ENCODE assay signal across 1 cellular context in the genomic region with DNA sequence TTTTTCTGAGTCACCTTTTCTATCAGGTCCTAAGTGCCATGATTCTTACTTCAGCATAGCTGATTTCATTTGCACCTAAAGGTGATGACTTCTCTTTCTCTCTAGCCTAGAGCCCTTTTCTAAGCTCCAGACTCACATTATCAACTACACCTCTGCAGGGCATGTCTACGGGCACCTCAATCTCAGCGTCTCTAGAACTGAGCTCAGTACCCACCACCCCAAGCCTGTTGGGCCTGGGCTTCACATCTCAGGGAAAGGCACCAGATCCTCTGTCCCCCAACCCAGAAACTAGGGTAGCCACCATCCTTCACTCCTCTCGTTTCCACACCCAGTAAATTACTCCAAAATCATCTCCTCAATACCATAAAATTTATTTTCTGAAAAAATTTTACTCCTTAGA.
TF ChIP-seq lines count a peak whose summit lies in the region.

No MANE protein-coding gene starts in this region.

TF ChIP-seq in HepG2, 621 proteins besides CTCF, POLR2A, EP300 and RAD21:
- TF ChIP-seq CCAR2 (optimal IDR thresholded peaks at IDR 0.05; ENCODE audit: low read depth, low read length) (peak; percentile 77), POLR2G (IDR thresholded peaks at IDR 0.05; ENCODE audit: low read depth, low read length) (peak; percentile 19; the same call in 1 of the 2 replicates), EZH2 (conservative IDR thresholded peaks at IDR 0.05; ENCODE audit: low read depth, low read length) (no peak), PAX8 (CRISPR knock-in tag; IDR thresholded peaks at IDR 0.05; ENCODE audit: borderline replicate concordance) (no peak), GABPB1 (CRISPR knock-in tag; IDR thresholded peaks at IDR 0.05) (no peak), ZNF577 (CRISPR knock-in tag; IDR thresholded peaks at IDR 0.05; ENCODE audit: borderline replicate concordance, low read depth) (no peak)
- TF ChIP-seq, protein P1, sequence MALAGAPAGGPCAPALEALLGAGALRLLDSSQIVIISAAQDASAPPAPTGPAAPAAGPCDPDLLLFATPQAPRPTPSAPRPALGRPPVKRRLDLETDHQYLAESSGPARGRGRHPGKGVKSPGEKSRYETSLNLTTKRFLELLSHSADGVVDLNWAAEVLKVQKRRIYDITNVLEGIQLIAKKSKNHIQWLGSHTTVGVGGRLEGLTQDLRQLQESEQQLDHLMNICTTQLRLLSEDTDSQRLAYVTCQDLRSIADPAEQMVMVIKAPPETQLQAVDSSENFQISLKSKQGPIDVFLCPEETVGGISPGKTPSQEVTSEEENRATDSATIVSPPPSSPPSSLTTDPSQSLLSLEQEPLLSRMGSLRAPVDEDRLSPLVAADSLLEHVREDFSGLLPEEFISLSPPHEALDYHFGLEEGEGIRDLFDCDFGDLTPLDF (CRISPR knock-in tag; IDR thresholded peaks at IDR 0.05): no peak
- TF ChIP-seq, protein P2, sequence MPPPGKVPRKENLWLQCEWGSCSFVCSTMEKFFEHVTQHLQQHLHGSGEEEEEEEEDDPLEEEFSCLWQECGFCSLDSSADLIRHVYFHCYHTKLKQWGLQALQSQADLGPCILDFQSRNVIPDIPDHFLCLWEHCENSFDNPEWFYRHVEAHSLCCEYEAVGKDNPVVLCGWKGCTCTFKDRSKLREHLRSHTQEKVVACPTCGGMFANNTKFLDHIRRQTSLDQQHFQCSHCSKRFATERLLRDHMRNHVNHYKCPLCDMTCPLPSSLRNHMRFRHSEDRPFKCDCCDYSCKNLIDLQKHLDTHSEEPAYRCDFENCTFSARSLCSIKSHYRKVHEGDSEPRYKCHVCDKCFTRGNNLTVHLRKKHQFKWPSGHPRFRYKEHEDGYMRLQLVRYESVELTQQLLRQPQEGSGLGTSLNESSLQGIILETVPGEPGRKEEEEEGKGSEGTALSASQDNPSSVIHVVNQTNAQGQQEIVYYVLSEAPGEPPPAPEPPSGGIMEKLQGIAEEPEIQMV (CRISPR knock-in tag; IDR thresholded peaks at IDR 0.05; ENCODE audit: low read depth): no peak
- TF ChIP-seq, protein P3, sequence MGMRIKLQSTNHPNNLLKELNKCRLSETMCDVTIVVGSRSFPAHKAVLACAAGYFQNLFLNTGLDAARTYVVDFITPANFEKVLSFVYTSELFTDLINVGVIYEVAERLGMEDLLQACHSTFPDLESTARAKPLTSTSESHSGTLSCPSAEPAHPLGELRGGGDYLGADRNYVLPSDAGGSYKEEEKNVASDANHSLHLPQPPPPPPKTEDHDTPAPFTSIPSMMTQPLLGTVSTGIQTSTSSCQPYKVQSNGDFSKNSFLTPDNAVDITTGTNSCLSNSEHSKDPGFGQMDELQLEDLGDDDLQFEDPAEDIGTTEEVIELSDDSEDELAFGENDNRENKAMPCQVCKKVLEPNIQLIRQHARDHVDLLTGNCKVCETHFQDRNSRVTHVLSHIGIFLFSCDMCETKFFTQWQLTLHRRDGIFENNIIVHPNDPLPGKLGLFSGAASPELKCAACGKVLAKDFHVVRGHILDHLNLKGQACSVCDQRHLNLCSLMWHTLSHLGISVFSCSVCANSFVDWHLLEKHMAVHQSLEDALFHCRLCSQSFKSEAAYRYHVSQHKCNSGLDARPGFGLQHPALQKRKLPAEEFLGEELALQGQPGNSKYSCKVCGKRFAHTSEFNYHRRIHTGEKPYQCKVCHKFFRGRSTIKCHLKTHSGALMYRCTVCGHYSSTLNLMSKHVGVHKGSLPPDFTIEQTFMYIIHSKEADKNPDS (CRISPR knock-in tag; IDR thresholded peaks at IDR 0.05): no peak
- TF ChIP-seq, protein P4, sequence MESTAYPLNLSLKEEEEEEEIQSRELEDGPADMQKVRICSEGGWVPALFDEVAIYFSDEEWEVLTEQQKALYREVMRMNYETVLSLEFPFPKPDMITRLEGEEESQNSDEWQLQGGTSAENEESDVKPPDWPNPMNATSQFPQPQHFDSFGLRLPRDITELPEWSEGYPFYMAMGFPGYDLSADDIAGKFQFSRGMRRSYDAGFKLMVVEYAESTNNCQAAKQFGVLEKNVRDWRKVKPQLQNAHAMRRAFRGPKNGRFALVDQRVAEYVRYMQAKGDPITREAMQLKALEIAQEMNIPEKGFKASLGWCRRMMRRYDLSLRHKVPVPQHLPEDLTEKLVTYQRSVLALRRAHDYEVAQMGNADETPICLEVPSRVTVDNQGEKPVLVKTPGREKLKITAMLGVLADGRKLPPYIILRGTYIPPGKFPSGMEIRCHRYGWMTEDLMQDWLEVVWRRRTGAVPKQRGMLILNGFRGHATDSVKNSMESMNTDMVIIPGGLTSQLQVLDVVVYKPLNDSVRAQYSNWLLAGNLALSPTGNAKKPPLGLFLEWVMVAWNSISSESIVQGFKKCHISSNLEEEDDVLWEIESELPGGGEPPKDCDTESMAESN (CRISPR knock-in tag; conservative IDR thresholded peaks at IDR 0.05): no peak
